Comparison of ENCODE assay signal across 9 cellular contexts in the genomic region with DNA sequence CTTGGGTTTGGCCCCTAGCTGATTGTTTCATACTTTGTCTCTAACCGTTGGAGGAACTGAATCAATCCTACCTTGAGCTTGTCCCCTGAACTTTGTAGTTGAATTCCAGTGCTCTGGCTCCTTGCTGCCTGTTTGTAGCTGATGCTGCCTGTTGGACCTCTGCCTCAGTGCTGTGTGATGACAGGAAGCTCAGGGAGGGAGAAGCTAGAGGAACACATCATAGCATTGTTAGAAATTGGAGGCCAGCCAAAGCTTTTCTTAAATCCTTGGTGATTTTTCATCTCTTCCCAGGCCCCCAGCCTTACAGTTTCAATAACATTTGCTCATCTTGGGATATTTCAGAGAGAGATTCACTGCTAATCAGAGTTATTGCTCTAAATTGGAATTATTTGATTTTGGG. TPM values are rescaled to one million over a fixed set of nuclear protein-coding genes. Genes with fewer than 3 reads are reported as not detected.
DNase-seq lines count a peak whose midpoint lies in the region; ATAC-seq, FAIRE-seq and TF ChIP-seq lines count a peak whose summit lies in the region.
"Had no signal": no experiment of that assay in that cellular context is flagged by ENCODE, and none has a peak within 500 bp of the region (broad histone marks: within the 10 kb centered on the region; RNA-seq: fewer than 3 reads in every experiment).

No MANE protein-coding gene starts in this region.

- peak overlapping the region; percentile 51 for H3K27ac Mint-ChIP-seq in stimulated activated naive CD8-positive, alpha-beta T cell treated with anti-CD3 and anti-CD28 coated beads, Interleukin-15, Interleukin-2, amounts not matched to agents 100 ng/mL and 50 ng/mL, for 24 hours

- peaks cover 12 to 19% of the 10 kb centered on the region in 2 donors for H3K4me1 ChIP-seq in thyroid gland

- TF ChIP-seq CTCF in thyroid gland (IDR thresholded peaks at IDR 0.05), result no peak

- peaks cover 38% of the 10 kb centered on the region for H3K4me1 Mint-ChIP-seq in stimulated activated naive CD8-positive, alpha-beta T cell treated with anti-CD3 and anti-CD28 coated beads, Interleukin-15, Interleukin-2, amounts not matched to agents 100 ng/mL and 50 ng/mL, for 24 hours (ENCODE audit: low read depth)

- no peak for DNase-seq in stimulated activated naive CD8-positive, alpha-beta T cell treated with anti-CD3 and anti-CD28 coated beads, Interleukin-15, Interleukin-2, amounts not matched to agents 100 U/mL and 50 U/mL, for 24 hours
- peak; percentile 29 for DNase-seq in cerebellar cortex (ENCODE audit: low spot score)
- DNase-seq in left kidney (ENCODE audit: low read depth, low spot score), result peak; percentile 15
- DNase-seq in thyroid gland, result no peak
- no peak for DNase-seq in GM12891 (ENCODE audit: insufficient read length, low spot score)
- DNase-seq: NCI-H345 had no signal

- peaks cover 43% of the 10 kb centered on the region for H3K36me3 Mint-ChIP-seq in stimulated activated naive CD8-positive, alpha-beta T cell treated with anti-CD3 and anti-CD28 coated beads, Interleukin-15, Interleukin-2, amounts not matched to agents 100 ng/mL and 50 ng/mL, for 24 hours (ENCODE audit: low read depth)

- TF ChIP-seq POLR2A in thyroid gland (IDR thresholded peaks at IDR 0.05) (no peak), GM12891 (IDR thresholded peaks at IDR 0.05; ENCODE audit: low read depth, low read length) (no peak)

- no peaks in the 10 kb centered on the region for H3K9me3 ChIP-seq in thyroid gland

- H3K27me3 Mint-ChIP-seq in stimulated activated naive CD8-positive, alpha-beta T cell treated with anti-CD3 and anti-CD28 coated beads, Interleukin-15, Interleukin-2, amounts not matched to agents 100 ng/mL and 50 ng/mL, for 24 hours, result no peaks in the 10 kb centered on the region

- H3K4me3 Mint-ChIP-seq in stimulated activated naive CD8-positive, alpha-beta T cell treated with anti-CD3 and anti-CD28 coated beads, Interleukin-15, Interleukin-2, amounts not matched to agents 100 ng/mL and 50 ng/mL, for 24 hours, result no peak overlapping the region

- no peak overlapping the region for H3K4me3 ChIP-seq in thyroid gland (replicated peaks in 1 of 3)

- ATAC-seq in stimulated activated naive CD8-positive, alpha-beta T cell treated with anti-CD3 and anti-CD28 coated beads, Interleukin-15, Interleukin-2, amounts not matched to agents 100 U/mL and 50 U/mL, for 24 hours, result no peak
- no peak for ATAC-seq in HG02973 (IDR thresholded peaks at IDR 0.05; ENCODE audit: unreplicated experiment)
- no peak for ATAC-seq in activated CD4-positive, CD25-positive, alpha-beta regulatory T cell treated with anti-CD3 and anti-CD28 coated beads, Interleukin-2, amount 50 U/mL, for 24 hours

- H3K27me3 ChIP-seq in thyroid gland, result no peaks in the 10 kb centered on the region

- WGBS in thyroid gland, 2 donors, result 46 to 54% methylated on average over 1 of the region's 1 CpG

- FAIRE-seq in GM12891 (lab: Jason Lieb, UNC), result no peak

- no peaks in the 10 kb centered on the region for H3K36me3 ChIP-seq in thyroid gland

- no peak overlapping the region for H3K27ac ChIP-seq in thyroid gland

- intact Hi-C loops in thyroid gland (cut with DNase I), result no loop called here

- H3K9me3 Mint-ChIP-seq in stimulated activated naive CD8-positive, alpha-beta T cell treated with anti-CD3 and anti-CD28 coated beads, Interleukin-15, Interleukin-2, amounts not matched to agents 100 ng/mL and 50 ng/mL, for 24 hours, result no peaks in the 10 kb centered on the region

TF ChIP-seq in GM12891, 5 proteins besides CTCF, POLR2A, EP300 and RAD21:
- TF ChIP-seq POU2F2 (IDR thresholded peaks at IDR 0.05; ENCODE audit: low read depth, low read length) (no peak), SPI1 (IDR thresholded peaks at IDR 0.05; ENCODE audit: low read depth, low read length) (no peak), TAF1 (IDR thresholded peaks at IDR 0.05; ENCODE audit: low read depth, low read length) (no peak), PAX5 (IDR thresholded peaks at IDR 0.05; ENCODE audit: insufficient read depth, low read length, severe bottlenecking) (no peak), POLR2AphosphoS5 (IDR thresholded peaks at IDR 0.05; ENCODE audit: low read depth, low read length) (no peak)

RNA-seq across cellular contexts. Expression of a gene that starts 34.0 kb away (rescaled TPM):
- total RNA-seq in thyroid gland, result 100 to 1,000 TPM; 308 to 834 (median 427) TPM
- 41.6 TPM for polyA plus RNA-seq in GM12891 (2012; ENCODE audit: low read depth, missing spikeins)

Comparison
In these comparisons a context has a peak if more than half of its experiments do, and no peak if none do; other contexts are left out.
1. DNase-seq: peak in cerebellar cortex (single experiment) and left kidney (single experiment); none in stimulated activated naive CD8-positive, alpha-beta T cell treated with anti-CD3 and anti-CD28 coated beads, Interleukin-15, Interleukin-2, amounts not matched to agents 100 U/mL and 50 U/mL, for 24 hours (single experiment), thyroid gland (0 of 2) and GM12891 (single experiment).